ENCODE assay signal across 23 cellular contexts in the genomic region with DNA sequence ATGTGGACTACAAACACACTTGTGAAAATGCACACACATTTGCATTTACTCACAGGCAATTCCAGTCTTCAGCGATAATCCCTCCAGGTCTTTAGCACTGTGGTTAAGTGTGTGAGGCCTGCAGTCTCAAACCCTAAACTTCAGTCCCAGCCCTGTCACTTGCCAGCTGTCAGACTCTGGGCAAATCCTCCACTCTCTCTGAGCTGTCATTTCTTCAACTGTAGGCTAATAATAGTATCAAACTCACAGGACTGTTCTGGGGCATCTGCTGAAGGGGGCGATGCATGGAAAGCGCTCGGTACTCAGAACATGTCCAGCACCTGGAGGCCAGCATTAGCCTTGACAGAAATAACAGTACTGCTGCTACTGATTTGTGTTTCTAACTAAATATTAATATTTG.
"Had no signal": no experiment of that assay in that cellular context is flagged by ENCODE, and none has a peak within 500 bp of the region (broad histone marks: within the 10 kb centered on the region; RNA-seq: fewer than 3 reads in every experiment).

No MANE protein-coding gene starts in this region.

- H3K36me3 ChIP-seq: breast epithelium, colonic mucosa, esophagus squamous epithelium, right lobe of liver, thoracic aorta had no signal

- H3K4me3 ChIP-seq: breast epithelium, colonic mucosa, esophagus squamous epithelium, right lobe of liver, skin epidermis, thoracic aorta had no signal

- DNase-seq: activated B cell treated with CpG ODN at 0.5 μM for 24 hours; activated CD8-positive, alpha-beta memory T cell treated with anti-CD3 and anti-CD28 coated beads, Interleukin-2, amount 10 ng/mL, durations not matched to agents 7 days and 5 days; activated CD8-positive, alpha-beta T cell treated with anti-CD3 and anti-CD28 coated beads, Interleukin-2, amount 10 ng/mL, durations not matched to agents 7 days and 5 days; activated naive CD8-positive, alpha-beta T cell treated with anti-CD3 and anti-CD28 coated beads, Interleukin-2, amount 50 U/mL, for 24 hours; activated T-cell treated with anti-CD3 and anti-CD28 coated beads, Interleukin-2, amount 50 U/mL, for 48 hours; amygdala; colonic mucosa; effector CD8-positive, alpha-beta T cell; esophagus squamous epithelium; foreskin melanocyte; left cardiac atrium; midbrain; natural killer cell; right lobe of liver; stimulated activated CD4-positive, alpha-beta T cell treated with anti-CD3 and anti-CD28 coated beads, Interleukin-12 subunit alpha, Interleukin-12 subunit beta, amount 100 ng/mL, for 4 hours; stimulated activated CD4-positive, alpha-beta T cell treated with anti-CD3 and anti-CD28 coated beads, Interleukin-4, amount 100 ng/mL, for 1 hour; stimulated activated naive CD8-positive, alpha-beta T cell treated with anti-CD3 and anti-CD28 coated beads, Interleukin-15, Interleukin-2, amounts not matched to agents 100 U/mL and 50 U/mL, for 24 hours; T-helper 2 cell; trophoblast cell had no signal

- H3K4me1 ChIP-seq: colonic mucosa, right lobe of liver had no signal

- H3K27me3 ChIP-seq: breast epithelium, colonic mucosa, esophagus squamous epithelium, right lobe of liver had no signal

- H3K27ac ChIP-seq: breast epithelium, colonic mucosa, epithelial cell of prostate, esophagus squamous epithelium, right lobe of liver, skin epidermis, thoracic aorta had no signal

- H3K9me3 ChIP-seq: breast epithelium, colonic mucosa, esophagus squamous epithelium, right lobe of liver, thoracic aorta had no signal

- ATAC-seq: activated CD8-positive, alpha-beta memory T cell treated with anti-CD3 and anti-CD28 coated beads, Interleukin-2, amount 10 ng/mL, durations not matched to agents 7 days and 5 days; activated CD8-positive, alpha-beta T cell treated with anti-CD3 and anti-CD28 coated beads, Interleukin-2, amount 10 ng/mL, durations not matched to agents 7 days and 5 days; activated naive CD8-positive, alpha-beta T cell treated with anti-CD3 and anti-CD28 coated beads, Interleukin-2, amount 50 U/mL, for 24 hours; natural killer cell; right lobe of liver; stimulated activated naive CD8-positive, alpha-beta T cell treated with anti-CD3 and anti-CD28 coated beads, Interleukin-15, Interleukin-2, amounts not matched to agents 100 U/mL and 50 U/mL, for 24 hours had no signal
